8 cellular contexts compared by ENCODE assay signal in genomic region chr6:56840467-56841371, GRCh38.
DNase-seq lines count a peak whose midpoint lies in the region; ATAC-seq, FAIRE-seq and TF ChIP-seq lines count a peak whose summit lies in the region.

No MANE protein-coding gene starts in this region.

- no peak for TF ChIP-seq CTCF in fibroblast of pulmonary artery (IDR thresholded peaks at IDR 0.05; ENCODE audit: low read length, missing control alignments)

- H3K27me3 Mint-ChIP-seq in naive thymus-derived CD4-positive, alpha-beta T cell, result peaks cover 50 to 71% (median 61%) of the 10 kb centered on the region in 5 donors

- peak overlapping the region; percentile 72 for H3K4me3 ChIP-seq in fibroblast of pulmonary artery (replicated peaks; ENCODE audit: low read depth, low read length)
- H3K4me3 ChIP-seq in skeletal muscle cell (ENCODE audit: low read depth, low read length), result peak overlapping the region; percentile 86
- H3K4me3 ChIP-seq in naive thymus-derived CD4-positive, alpha-beta T cell (ENCODE audit: low read length), result no peak overlapping the region

- DNase-seq in GM12891 (ENCODE audit: insufficient read length, low spot score) (no peak), RPMI7951 (ENCODE audit: low read depth) (peak; percentile 67), fibroblast of pulmonary artery (ENCODE audit: low read depth) (peak; percentile 68), skeletal muscle cell (ENCODE audit: low read depth) (no peak), posterior vena cava (ENCODE audit: low spot score) (no peak)
- DNase-seq in naive thymus-derived CD4-positive, alpha-beta T cell, result no peak
- DNase-seq in activated CD4-positive, alpha-beta T cell treated with anti-CD3 and anti-CD28 coated beads, Interleukin-2, amount 50 U/mL, for 48 hours, result no peak

- H3K27ac Mint-ChIP-seq in naive thymus-derived CD4-positive, alpha-beta T cell, result no peak overlapping the region

- H3K36me3 ChIP-seq in naive thymus-derived CD4-positive, alpha-beta T cell (ENCODE audit: control insufficient read depth in 2 of 3, insufficient read depth in 3 of 3, low read length in 3 of 3), result no peaks in the 10 kb centered on the region

- TF ChIP-seq POLR2A in GM12891 (IDR thresholded peaks at IDR 0.05; ENCODE audit: low read depth, low read length), result no peak

- peak; percentile 41 for FAIRE-seq in GM12891 (lab: Jason Lieb, UNC)

- H3K9me3 Mint-ChIP-seq in naive thymus-derived CD4-positive, alpha-beta T cell, result peaks cover 0 to 3% (median 0%) of the 10 kb centered on the region in 11 donors

- no peak for ATAC-seq in HG03432 (IDR thresholded peaks at IDR 0.05; ENCODE audit: unreplicated experiment)
- no peak for ATAC-seq in naive thymus-derived CD4-positive, alpha-beta T cell

- H3K9me3 ChIP-seq in naive thymus-derived CD4-positive, alpha-beta T cell (ENCODE audit: control insufficient read depth in 2 of 3, low read length in 3 of 3), result no peaks in the 10 kb centered on the region

- intact Hi-C loops in naive thymus-derived CD4-positive, alpha-beta T cell (cut with micrococcal nuclease), result loop anchor here in 1 of 2 donors (5.0 kb wide), 2 partner anchors 382 to 477 kb away; partner anchors contain the start of genes PRIM2 and RAB23
- intact Hi-C loops in posterior vena cava (cut with DNase I), result loop anchor here (10.0 kb wide), 2 partner anchors 126 to 136 kb away; no protein-coding TSS in a partner anchor

- CTCF ChIA-PET in naive thymus-derived CD4-positive, alpha-beta T cell (lab: Charles Lee), result no interaction called here

- H3K4me1 ChIP-seq in naive thymus-derived CD4-positive, alpha-beta T cell (ENCODE audit: control insufficient read depth in 2 of 2, insufficient read depth in 2 of 2, low read length in 2 of 2), result peaks cover 0 to 7% of the 10 kb centered on the region in 2 donors

- H3K27ac ChIP-seq in naive thymus-derived CD4-positive, alpha-beta T cell (ENCODE audit: low read depth, low read length), result no peak overlapping the region

- H3K4me3 Mint-ChIP-seq in naive thymus-derived CD4-positive, alpha-beta T cell, result no peak overlapping the region

- POLR2A ChIA-PET in naive thymus-derived CD4-positive, alpha-beta T cell (lab: Charles Lee), result interaction anchor here (0.6 kb wide), 1 partner anchor 23 kb away, joined by 3 read pairs; no protein-coding TSS in a partner anchor

- H3K4me1 Mint-ChIP-seq in naive thymus-derived CD4-positive, alpha-beta T cell, result peaks cover 6 to 20% (median 11%) of the 10 kb centered on the region in 7 donors

- H3K27me3 ChIP-seq in naive thymus-derived CD4-positive, alpha-beta T cell (ENCODE audit: control insufficient read depth in 2 of 2, insufficient read depth in 2 of 2, low read length in 2 of 2), result no peaks in the 10 kb centered on the region

- H3K36me3 Mint-ChIP-seq in naive thymus-derived CD4-positive, alpha-beta T cell, result peaks cover 0 to 4% (median 0%) of the 10 kb centered on the region in 5 donors

TF ChIP-seq in GM12891, 5 proteins besides CTCF, POLR2A, EP300 and RAD21:
- TF ChIP-seq TAF1 (IDR thresholded peaks at IDR 0.05; ENCODE audit: low read depth, low read length), result no peak

Comparison
In these comparisons a context has a peak if more than half of its experiments do, and no peak if none do; other contexts are left out.
1. DNase-seq: peak in RPMI7951 (single experiment) and fibroblast of pulmonary artery (single experiment); none in GM12891 (single experiment), skeletal muscle cell (single experiment), naive thymus-derived CD4-positive, alpha-beta T cell (0 of 9), activated CD4-positive, alpha-beta T cell treated with anti-CD3 and anti-CD28 coated beads, Interleukin-2, amount 50 U/mL, for 48 hours (0 of 2) and posterior vena cava (single experiment).